Comparison of ENCODE assay signal across 1 cellular context in genomic region chr7:111292026-111292430, GRCh38.
TF ChIP-seq lines count a peak whose summit lies in the region.

No MANE protein-coding gene starts in this region.

TF ChIP-seq in K562, 482 proteins besides CTCF, POLR2A, EP300 and RAD21 (continued from another document):
- TF ChIP-seq PBX2 (CRISPR knock-in tag; IDR thresholded peaks at IDR 0.05; ENCODE audit: low read depth) (no peak), PBX2 (tag; conservative IDR thresholded peaks at IDR 0.05; ENCODE audit: low read depth) (0 out of 2 replicates have a peak, but pooled peaks have one; percentile 13)
